Comparison of ENCODE assay signal across 10 cellular contexts in genomic region chr3:51873876-51874275, GRCh38. TPM values are rescaled to one million over a fixed set of nuclear protein-coding genes. Genes with fewer than 3 reads are reported as not detected.
"Had no signal": no experiment of that assay in that cellular context is flagged by ENCODE, and none has a peak within 500 bp of the region (broad histone marks: within the 10 kb centered on the region; RNA-seq: fewer than 3 reads in every experiment).

No MANE protein-coding gene starts in this region.

- H3K4me3 ChIP-seq: K562 had no signal

- H3K27ac ChIP-seq: HL-60, KMS-11 had no signal

- ATAC-seq: HepG2, K562 had no signal

- H3K4me2 ChIP-seq: KMS-11 had no signal

- H3K4me3 Mint-ChIP-seq: IgD-negative memory B cell had no signal

- DNase-seq: IMR-90, KBM-7, KG1 had no signal

- H3K27ac Mint-ChIP-seq: IgD-negative memory B cell had no signal

- H3K9me3 Mint-ChIP-seq: IgD-negative memory B cell had no signal

- H3K9ac ChIP-seq: KMS-11 had no signal

RNA-seq across cellular contexts. Expression of gene IQCF5, which starts 1.5 kb away (rescaled TPM):
- total RNA-seq: HepG2, HT-29, HT1080, IMR-90, K562 had no signal
- polyA plus RNA-seq: HepG2, IgD-negative memory B cell, IMR-90, K562 had no signal

RNA-seq across cellular contexts. Expression of gene IQCF2, which starts 12.5 kb away (rescaled TPM):
- total RNA-seq: HepG2, HT-29, HT1080, IMR-90, K562 had no signal
- polyA plus RNA-seq: HepG2, IgD-negative memory B cell, IMR-90, K562 had no signal

RNA-seq across cellular contexts. Expression of gene IQCF1, which starts 29.3 kb away (rescaled TPM):
- total RNA-seq: HepG2, HT-29, IMR-90, K562 had no signal
- polyA plus RNA-seq: HepG2, IgD-negative memory B cell, IMR-90, K562 had no signal
